7 cellular contexts compared by ENCODE assay signal in genomic region chr15:53937632-53938031, GRCh38. TPM values are rescaled to one million over a fixed set of nuclear protein-coding genes. Genes with fewer than 3 reads are reported as not detected.
"Had no signal": no experiment of that assay in that cellular context is flagged by ENCODE, and none has a peak within 500 bp of the region (broad histone marks: within the 10 kb centered on the region; RNA-seq: fewer than 3 reads in every experiment).

No MANE protein-coding gene starts in this region.

RNA-seq across cellular contexts. Expression of gene UNC13C, which starts 40.6 kb away (rescaled TPM):
- total RNA-seq: left lobe of liver; lung microvascular endothelial cell; mesenteric fat pad; naive thymus-derived CD4-positive, alpha-beta T cell had no signal
- polyA plus RNA-seq: immature natural killer cell; keratinocyte; liver; naive thymus-derived CD4-positive, alpha-beta T cell had no signal
